8 cellular contexts compared by ENCODE assay signal in genomic region chr12:128823216-128823915, GRCh38. TPM values are rescaled to one million over a fixed set of nuclear protein-coding genes. Genes with fewer than 3 reads are reported as not detected.
A peak's percentile ranks its signal among the peaks of the same experiment; 100 is the strongest.
DNase-seq lines count a peak whose midpoint lies in the region; ATAC-seq lines count a peak whose summit lies in the region.

No MANE protein-coding gene starts in this region.

- peak overlapping the region; percentile 70 to 90 (median 80) for H3K4me3 Mint-ChIP-seq in CD4-positive, alpha-beta memory T cell
- H3K4me3 Mint-ChIP-seq in effector memory CD8-positive, alpha-beta T cell: peak overlapping the region; percentile 86

- peaks cover 42% of the 10 kb centered on the region for H3K4me1 ChIP-seq in CD4-positive, alpha-beta memory T cell (ENCODE audit: insufficient read depth, low read length)
- H3K4me1 ChIP-seq in SJSA1 (replicated peaks): peaks cover 24% of the 10 kb centered on the region
- peaks cover 4 to 31% of the 10 kb centered on the region in 2 donors for H3K4me1 ChIP-seq in muscle layer of duodenum (ENCODE audit: control insufficient read depth in 1 of 2, insufficient read depth in 2 of 2, low read length in 2 of 2)

- POLR2A ChIA-PET in CD4-positive, alpha-beta memory T cell (lab: Charles Lee; ENCODE audit: partially characterized antibody): interaction anchor here (1.0 kb wide), 1 partner anchor 13 kb away, joined by 3 read pairs; no protein-coding TSS in a partner anchor

- DNase-seq in CD4-positive, alpha-beta memory T cell: peak in 2 of 5 donors; percentile 6 to 19
- DNase-seq in SJSA1 (ENCODE audit: low read depth in 1 of 2, low spot score in 2 of 2) (peak in 1 of 2 experiments; percentile 34), occipital lobe (lab: John Stamatoyannopoulos, UW) (no peak), AG20443 (ENCODE audit: low spot score) (no peak)
- no peak for DNase-seq in effector memory CD8-positive, alpha-beta T cell

- H3K4me1 Mint-ChIP-seq in CD4-positive, alpha-beta memory T cell: peaks cover 17 to 42% (median 34%) of the 10 kb centered on the region in 4 donors
- H3K4me1 Mint-ChIP-seq in effector memory CD8-positive, alpha-beta T cell (ENCODE audit: low read depth in 2 of 2): peaks cover 28 to 32% of the 10 kb centered on the region in 2 donors

- intact Hi-C loops in CD4-positive, alpha-beta memory T cell (cut with micrococcal nuclease): no loop called here

- peak overlapping the region in 6 of 7 donors; percentile 29 to 70 (median 62) for H3K27ac Mint-ChIP-seq in CD4-positive, alpha-beta memory T cell
- peak overlapping the region; percentile 72 to 80 for H3K27ac Mint-ChIP-seq in effector memory CD8-positive, alpha-beta T cell

- peak overlapping the region; percentile 36 to 89 for H3K4me3 ChIP-seq in CD4-positive, alpha-beta memory T cell (ENCODE audit: low read length in 2 of 2)
- H3K4me3 ChIP-seq in SJSA1: peak overlapping the region; percentile 95
- peak overlapping the region; percentile 59 to 93 for H3K4me3 ChIP-seq in muscle layer of duodenum (ENCODE audit: low read depth in 1 of 2, low read length in 2 of 2)

- H3K27me3 Mint-ChIP-seq in CD4-positive, alpha-beta memory T cell: peaks cover 0 to 2% of the 10 kb centered on the region in 2 donors
- H3K27me3 Mint-ChIP-seq in effector memory CD8-positive, alpha-beta T cell: no peaks in the 10 kb centered on the region

- no peaks in the 10 kb centered on the region for H3K9me3 ChIP-seq in CD4-positive, alpha-beta memory T cell (ENCODE audit: control insufficient read depth in 1 of 2, low read length in 2 of 2)
- no peaks in the 10 kb centered on the region for H3K9me3 ChIP-seq in SJSA1 (replicated peaks)
- no peaks in the 10 kb centered on the region for H3K9me3 ChIP-seq in muscle layer of duodenum (ENCODE audit: control insufficient read depth in 1 of 2, low read length in 2 of 2)

- H3K27ac ChIP-seq in CD4-positive, alpha-beta memory T cell (ENCODE audit: low read depth, low read length): peak overlapping the region; percentile 22
- H3K27ac ChIP-seq in SJSA1 (peak overlapping the region; percentile 58), muscle layer of duodenum (ENCODE audit: low read length) (peak overlapping the region; percentile 23)

- H3K36me3 ChIP-seq in CD4-positive, alpha-beta memory T cell (ENCODE audit: insufficient read depth, low read length): no peaks in the 10 kb centered on the region
- H3K36me3 ChIP-seq in SJSA1: peaks cover 32% of the 10 kb centered on the region
- no peaks in the 10 kb centered on the region for H3K36me3 ChIP-seq in muscle layer of duodenum (ENCODE audit: control insufficient read depth in 1 of 2, insufficient read depth in 2 of 2, low read length in 2 of 2)

- H3K36me3 Mint-ChIP-seq in CD4-positive, alpha-beta memory T cell: peaks cover 3 to 8% of the 10 kb centered on the region in 2 donors
- H3K36me3 Mint-ChIP-seq in effector memory CD8-positive, alpha-beta T cell (ENCODE audit: insufficient read depth): peaks cover 17% of the 10 kb centered on the region

- H3K27me3 ChIP-seq in CD4-positive, alpha-beta memory T cell (ENCODE audit: insufficient read depth, low read length): no peaks in the 10 kb centered on the region
- no peaks in the 10 kb centered on the region for H3K27me3 ChIP-seq in SJSA1 (replicated peaks)
- H3K27me3 ChIP-seq in muscle layer of duodenum (ENCODE audit: low read depth, low read length): no peaks in the 10 kb centered on the region

- CTCF ChIA-PET in CD4-positive, alpha-beta memory T cell (lab: Charles Lee; ENCODE audit: partially characterized antibody): no interaction called here

- ATAC-seq in GM19035 (IDR thresholded peaks at IDR 0.05; ENCODE audit: unreplicated experiment) (peak; percentile 30), HG03159 (IDR thresholded peaks at IDR 0.05; ENCODE audit: unreplicated experiment) (peak; percentile 26)
- ATAC-seq in effector memory CD8-positive, alpha-beta T cell (replicated peaks): peak; percentile 18

- peaks cover 0 to 3% (median 0%) of the 10 kb centered on the region in 8 donors for H3K9me3 Mint-ChIP-seq in CD4-positive, alpha-beta memory T cell
- no peaks in the 10 kb centered on the region for H3K9me3 Mint-ChIP-seq in effector memory CD8-positive, alpha-beta T cell

RNA-seq across cellular contexts. Expression of gene SLC15A4, which starts 0.4 kb away (rescaled TPM):
- total RNA-seq in CD4-positive, alpha-beta memory T cell: 10 to 100 TPM; 13.1 to 14.6 TPM
- polyA plus RNA-seq in CD4-positive, alpha-beta memory T cell: 1 to 10 TPM; 2.0 to 7.0 TPM
- total RNA-seq in SJSA1 (2014; rRNA removed; shearing (Covaris generic)): 51.6 and 59.5 TPM in 2 replicates
- 39.5 TPM for total RNA-seq in occipital lobe

RNA-seq across cellular contexts. Expression of gene GLT1D1, which starts 29.9 kb away (rescaled TPM):
- not detected for total RNA-seq in CD4-positive, alpha-beta memory T cell
- polyA plus RNA-seq in CD4-positive, alpha-beta memory T cell: not detected
- not detected in 2 replicates for total RNA-seq in SJSA1 (2014; rRNA removed; shearing (Covaris generic))
- 8.9 TPM for total RNA-seq in occipital lobe
